In the genomic region with DNA sequence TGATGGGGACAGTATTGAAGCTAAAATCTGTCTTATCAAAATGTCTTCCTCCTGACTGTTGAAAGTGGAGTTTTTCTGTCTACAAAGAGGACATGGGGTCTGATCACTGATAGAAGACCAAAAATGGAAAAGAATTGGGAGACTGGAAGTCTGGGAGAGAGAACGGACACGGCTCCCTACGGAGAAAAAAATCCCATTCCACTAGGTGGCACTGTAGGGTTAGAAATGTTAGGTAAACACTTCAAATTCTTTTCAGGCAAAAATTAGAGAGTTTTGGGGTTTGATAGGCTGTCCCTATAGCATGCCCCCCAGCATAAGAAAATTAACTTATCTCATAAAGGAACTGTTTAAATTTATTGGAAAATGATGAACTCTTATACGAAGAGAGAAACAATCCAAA, we compare ENCODE assay signal across 8 cellular contexts.
DNase-seq lines count a peak whose midpoint lies in the region; ATAC-seq and TF ChIP-seq lines count a peak whose summit lies in the region.

No MANE protein-coding gene starts in this region.

- H3K4me3 Mint-ChIP-seq in glutamatergic neuron (ENCODE audit: unreplicated experiment) = no peak overlapping the region

- no peaks in the 10 kb centered on the region for H3K36me3 ChIP-seq in heart right ventricle

- H3K36me3 Mint-ChIP-seq in glutamatergic neuron (ENCODE audit: unreplicated experiment) = peaks cover 6% of the 10 kb centered on the region

- TF ChIP-seq CTCF in heart right ventricle (IDR thresholded peaks at IDR 0.05) (peak in 7 of 9 donors; percentile 8 to 42 (median 22)), glutamatergic neuron (IDR thresholded peaks at IDR 0.05; ENCODE audit: partially characterized antibody, unreplicated experiment) (peak; percentile 63)

- ATAC-seq in heart right ventricle = no peak
- no peak for ATAC-seq in Right ventricle myocardium superior (ENCODE audit: poor library complexity)
- ATAC-seq in HG02885 (IDR thresholded peaks at IDR 0.05; ENCODE audit: poor library complexity, unreplicated experiment) = no peak
- no peak for ATAC-seq in HG02623 (IDR thresholded peaks at IDR 0.05; ENCODE audit: unreplicated experiment)
- no peak for ATAC-seq in HG02970 (IDR thresholded peaks at IDR 0.05; ENCODE audit: low FRiP score, unreplicated experiment)

- peaks cover 0 to 32% (median 0%) of the 10 kb centered on the region in 7 donors for H3K27me3 ChIP-seq in heart right ventricle

- H3K27me3 Mint-ChIP-seq in glutamatergic neuron (ENCODE audit: unreplicated experiment) = no peaks in the 10 kb centered on the region

- peaks cover 0 to 19% (median 0%) of the 10 kb centered on the region in 11 donors for H3K9me3 ChIP-seq in heart right ventricle

- H3K27ac Mint-ChIP-seq in glutamatergic neuron (ENCODE audit: unreplicated experiment) = no peak overlapping the region

- DNase-seq in heart right ventricle (no peak), Right ventricle myocardium superior (no peak), RKO (ENCODE audit: low spot score) (peak; percentile 51), glutamatergic neuron (peak; percentile 15), OCI-M2 (lab: John Stamatoyannopoulos, UW; ENCODE audit: unreplicated experiment) (no peak)

- H3K4me3 ChIP-seq in heart right ventricle = no peak overlapping the region

- no peaks in the 10 kb centered on the region for H3K9me3 Mint-ChIP-seq in glutamatergic neuron (ENCODE audit: unreplicated experiment)

- H3K4me1 ChIP-seq in heart right ventricle = no peaks in the 10 kb centered on the region

- intact Hi-C loops in heart right ventricle (cut with DNase I) (no loop called here), Right ventricle myocardium superior (cut with DNase I) (no loop called here)

- H3K4me1 Mint-ChIP-seq in glutamatergic neuron (ENCODE audit: low read depth, unreplicated experiment) = no peaks in the 10 kb centered on the region

- H3K27ac ChIP-seq in heart right ventricle = no peak overlapping the region

- 14 to 19% methylated on average over 4 of the region's 4 CpGs for WGBS in heart right ventricle, 2 donors

Comparison
In these comparisons a context has a peak if more than half of its experiments do, and no peak if none do; other contexts are left out.
1. DNase-seq: peak in RKO (single experiment) and glutamatergic neuron (single experiment); none in heart right ventricle (0 of 2), Right ventricle myocardium superior (single experiment) and OCI-M2 (single experiment).